Comparison of ENCODE assay signal across 14 cellular contexts in genomic region chr10:11049772-11050171, GRCh38. TPM values are rescaled to one million over a fixed set of nuclear protein-coding genes. Genes with fewer than 3 reads are reported as not detected.
DNase-seq lines count a peak whose midpoint lies in the region; ATAC-seq and TF ChIP-seq lines count a peak whose summit lies in the region.
"Had no signal": no experiment of that assay in that cellular context is flagged by ENCODE, and none has a peak within 500 bp of the region (broad histone marks: within the 10 kb centered on the region; RNA-seq: fewer than 3 reads in every experiment).

No MANE protein-coding gene starts in this region.

- H3K79me2 ChIP-seq in GM23338 (replicated peaks; ENCODE audit: insufficient read depth), result no peaks in the 10 kb centered on the region; the same call in 1 of the 2 replicates

- TF ChIP-seq CTCF in WTC11 (IDR thresholded peaks at IDR 0.05) (no peak), tibial artery (IDR thresholded peaks at IDR 0.05) (no peak), GM23338 (conservative IDR thresholded peaks at IDR 0.05; ENCODE audit: low read depth in 2 of 2) (no peak)

- no CpG with 5 or more reads among the region's 5 CpGs for WGBS in neuronal stem cell (ENCODE audit: extremely low coverage in 2 of 2, insufficient read length in 2 of 2, insufficient replicate concordance in 1 of 2), 2 donors

- H3K27ac Mint-ChIP-seq in WTC11, result 0 out of 2 replicates have a peak overlapping the region, but pooled peaks have one; percentile 2
- no peak overlapping the region for H3K27ac Mint-ChIP-seq in GM23338

- H4K91ac ChIP-seq in neuronal stem cell (ENCODE audit: low read depth, low read length, poor library complexity), result no peak overlapping the region

- H3K36me3 ChIP-seq in neuronal stem cell (replicated peaks in 1 of 2; ENCODE audit: control insufficient read depth in 2 of 2, insufficient read depth in 2 of 2, low read length in 2 of 2) (no peaks in the 10 kb centered on the region), tibial artery (no peaks in the 10 kb centered on the region), GM23338 (ENCODE audit: insufficient read depth) (no peaks in the 10 kb centered on the region)
- H3K36me3 ChIP-seq: BLaER1, MG63, Peyer's patch had no signal

- no peak for DNase-seq in WTC11 (ENCODE audit: low spot score)
- DNase-seq in neuronal stem cell (ENCODE audit: low spot score), result no peak
- no peak for DNase-seq in tibial artery
- no peak for DNase-seq in glomerular visceral epithelial cell (ENCODE audit: extremely low spot score)
- no peak for DNase-seq in GM23338 (ENCODE audit: low spot score)
- DNase-seq: CD8-positive, alpha-beta memory T cell; MG63; NCI-H1092 treated with DMSO at 0.1 percent for 48 hours; NCI-H187; Peyer's patch; SHP77 treated with DMSO at 0.1 percent for 48 hours had no signal

- no peak overlapping the region for H3K18ac ChIP-seq in neuronal stem cell (ENCODE audit: low read length)

- intact Hi-C loops in tibial artery (cut with DNase I; ENCODE audit: low total_unique reads), result no loop called here

- no peaks in the 10 kb centered on the region for H3K27me3 ChIP-seq in neuronal stem cell (ENCODE audit: control insufficient read depth in 3 of 3, insufficient read depth in 3 of 3, low read depth in 1 of 3, low read length in 3 of 3)
- no peaks in the 10 kb centered on the region for H3K27me3 ChIP-seq in tibial artery
- H3K27me3 ChIP-seq in GM23338 (ENCODE audit: insufficient read depth), result no peaks in the 10 kb centered on the region
- H3K27me3 ChIP-seq: BLaER1, MG63, Peyer's patch had no signal

- POLR2A ChIA-PET in WTC11 (lab: Charles Lee), result no interaction called here

- CTCF ChIA-PET in WTC11 (lab: Charles Lee), result interaction anchor here (1.0 kb wide), 1 partner anchor 14 kb away, joined by 4 read pairs; no protein-coding TSS in a partner anchor

- no peak overlapping the region for H2AK5ac ChIP-seq in neuronal stem cell (ENCODE audit: low read depth, low read length)

- no peaks in the 10 kb centered on the region for H3K9me3 ChIP-seq in neuronal stem cell (replicated peaks in 1 of 2; ENCODE audit: control insufficient read depth in 2 of 2, insufficient read depth in 1 of 2, low read depth in 1 of 2, low read length in 2 of 2)
- no peaks in the 10 kb centered on the region for H3K9me3 ChIP-seq in tibial artery
- H3K9me3 ChIP-seq: BLaER1, MG63, Peyer's patch had no signal

- H3K4me1 ChIP-seq in neuronal stem cell (ENCODE audit: control insufficient read depth in 2 of 2, insufficient read depth in 1 of 2, low read depth in 1 of 2, low read length in 2 of 2) (peaks cover 0 to 10% of the 10 kb centered on the region in 2 donors), tibial artery (peaks cover 0 to 78% (median 36%) of the 10 kb centered on the region in 4 donors), GM23338 (ENCODE audit: insufficient read depth) (peaks cover 3% of the 10 kb centered on the region; the same call in 1 of the 2 replicates)
- H3K4me1 ChIP-seq: BLaER1 had no signal

- H3K4me3 Mint-ChIP-seq in WTC11 (no peak overlapping the region), GM23338 (no peak overlapping the region)
- H3K4me3 Mint-ChIP-seq: CD8-positive, alpha-beta memory T cell had no signal

- peaks cover 45% of the 10 kb centered on the region for H3K4me1 Mint-ChIP-seq in WTC11
- peaks cover 31% of the 10 kb centered on the region for H3K4me1 Mint-ChIP-seq in GM23338
- H3K4me1 Mint-ChIP-seq: CD8-positive, alpha-beta memory T cell had no signal

- no peak overlapping the region for H2BK12ac ChIP-seq in neuronal stem cell (ENCODE audit: low read length)

- no peaks in the 10 kb centered on the region for H4K20me1 ChIP-seq in GM23338 (replicated peaks; ENCODE audit: insufficient read depth)
- H4K20me1 ChIP-seq: BLaER1 had no signal

- H3K36me3 Mint-ChIP-seq in WTC11, result peaks cover 6% of the 10 kb centered on the region; the same call in 1 of the 2 replicates
- H3K36me3 Mint-ChIP-seq in GM23338 (ENCODE audit: low read depth), result no peaks in the 10 kb centered on the region
- H3K36me3 Mint-ChIP-seq: CD8-positive, alpha-beta memory T cell had no signal

- no peaks in the 10 kb centered on the region for H3K79me1 ChIP-seq in neuronal stem cell (ENCODE audit: low read depth, low read length)

- no peak overlapping the region for H3K23ac ChIP-seq in neuronal stem cell (ENCODE audit: low read depth, low read length, poor library complexity)

- ATAC-seq in WTC11 (peak; percentile 30; the same call in 1 of the 2 replicates), GM23338 (no peak), HG02678 (IDR thresholded peaks at IDR 0.05; ENCODE audit: unreplicated experiment) (no peak)

- H2AFZ ChIP-seq in neuronal stem cell (ENCODE audit: low read length) (no peak overlapping the region), GM23338 (no peak overlapping the region)

- H3K4me3 ChIP-seq in neuronal stem cell (ENCODE audit: low read length in 2 of 2) (no peak overlapping the region), tibial artery (no peak overlapping the region), GM23338 (no peak overlapping the region)
- H3K4me3 ChIP-seq: BLaER1, MG63, Peyer's patch had no signal

- no peak overlapping the region for H3K4me2 ChIP-seq in neuronal stem cell (ENCODE audit: insufficient read depth, low read length, poor library complexity, severe bottlenecking)
- H3K4me2 ChIP-seq in GM23338, result no peak overlapping the region
- H3K4me2 ChIP-seq: BLaER1 had no signal

- no peak overlapping the region for H4K8ac ChIP-seq in neuronal stem cell (ENCODE audit: low read depth, low read length)

- H2BK5ac ChIP-seq in neuronal stem cell (ENCODE audit: low read length), result no peak overlapping the region

- no peaks in the 10 kb centered on the region for H3K9me2 ChIP-seq in GM23338 (ENCODE audit: insufficient read depth)

- no peak overlapping the region for H3K14ac ChIP-seq in neuronal stem cell (ENCODE audit: low read length)

- H3K27me3 Mint-ChIP-seq in WTC11 (ENCODE audit: low read depth) (no peaks in the 10 kb centered on the region), GM23338 (ENCODE audit: insufficient read depth, low read depth, poor library complexity) (peaks cover 2% of the 10 kb centered on the region)

- no peak overlapping the region for H3K9ac ChIP-seq in neuronal stem cell (ENCODE audit: low read depth, low read length, poor library complexity)
- H3K9ac ChIP-seq: BLaER1 had no signal

- no peak overlapping the region for H2BK120ac ChIP-seq in neuronal stem cell (ENCODE audit: low read depth, low read length)

- H2BK15ac ChIP-seq in neuronal stem cell (ENCODE audit: low read length), result no peak overlapping the region

- H3K9me3 Mint-ChIP-seq in WTC11, result no peaks in the 10 kb centered on the region; the same call in none of the 2 replicates
- no peaks in the 10 kb centered on the region; the same call in 2 of the 3 replicates for H3K9me3 Mint-ChIP-seq in GM23338
- H3K9me3 Mint-ChIP-seq: CD8-positive, alpha-beta memory T cell had no signal

- H3F3A ChIP-seq in GM23338 (replicated peaks; ENCODE audit: low read depth), result no peaks in the 10 kb centered on the region

- H3K27ac ChIP-seq in cingulate gyrus (ENCODE audit: low read depth, low read length), result peak overlapping the region; percentile 70
- peak overlapping the region; percentile 34 for H3K27ac ChIP-seq in neuronal stem cell (replicated peaks; ENCODE audit: low read length)
- peak overlapping the region; percentile 53 to 59 for H3K27ac ChIP-seq in tibial artery
- no peak overlapping the region for H3K27ac ChIP-seq in GM23338 (ENCODE audit: low read depth)
- H3K27ac ChIP-seq: BLaER1, Peyer's patch had no signal

- no peak overlapping the region for H3K4ac ChIP-seq in neuronal stem cell (ENCODE audit: low read length)

TF ChIP-seq in WTC11, 78 proteins besides CTCF, POLR2A, EP300 and RAD21 (continues in another document):
- TF ChIP-seq MLX (CRISPR knock-in tag; IDR thresholded peaks at IDR 0.05) (no peak), E2F1 (CRISPR knock-in tag; IDR thresholded peaks at IDR 0.05) (no peak), ZNF416 (CRISPR knock-in tag; IDR thresholded peaks at IDR 0.05) (no peak)

TF ChIP-seq in GM23338, 12 proteins besides CTCF, POLR2A, EP300 and RAD21 (continues in another document):
- TF ChIP-seq REST (IDR thresholded peaks at IDR 0.05; ENCODE audit: unreplicated experiment), result no peak
- TF ChIP-seq EZH2 (IDR thresholded peaks at IDR 0.05; ENCODE audit: low read depth, unreplicated experiment), result no peak

RNA-seq across cellular contexts. Expression of gene CELF2, which starts 32.1 kb away (rescaled TPM):
- total RNA-seq in WTC11 (2021), result 16.8 to 24.6 TPM (median 17.8 TPM) in 3 replicates
- 32.5 TPM for polyA plus RNA-seq in neuronal stem cell (2013, experiment 1 of 2)
- polyA plus RNA-seq in neuronal stem cell (2013, experiment 2 of 2), result 34.4 TPM
- total RNA-seq in GM23338 (2014; rRNA removed; shearing (Covaris generic)), result 22.5 and 22.9 TPM in 2 replicates
- polyA plus RNA-seq in GM23338 (2016; fragmentation: Nextera tagmentation; extraction: Ambion mirVana), result 16.0 and 18.1 TPM in 2 replicates
